In the genomic region with DNA sequence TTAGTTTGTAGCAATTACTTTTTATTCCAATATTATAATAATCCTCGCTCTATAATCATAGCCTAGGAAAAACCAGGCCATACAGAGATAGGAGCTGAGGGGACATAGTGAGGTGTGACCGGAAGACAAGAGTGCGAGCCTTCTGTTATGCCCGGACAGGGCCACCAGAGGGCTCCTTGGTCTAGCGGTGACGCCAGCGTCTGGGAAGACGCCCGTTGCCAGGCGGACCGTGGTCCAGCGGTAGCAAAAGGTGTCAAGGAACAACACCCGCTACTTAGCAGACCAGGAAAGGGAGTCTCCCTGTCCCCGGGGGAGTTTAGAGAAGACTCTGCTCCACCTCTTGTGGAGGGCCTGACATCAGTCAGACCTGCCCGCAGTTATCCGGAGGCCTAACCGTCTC, we compare ENCODE assay signal across 6 cellular contexts. TPM values are rescaled to one million over a fixed set of nuclear protein-coding genes. Genes with fewer than 3 reads are reported as not detected.
DNase-seq lines count a peak whose midpoint lies in the region; ATAC-seq, FAIRE-seq and TF ChIP-seq lines count a peak whose summit lies in the region.
"Not testable (repeated sequence)": the region's sequence is repeated elsewhere in the genome, so short reads cannot be mapped to it uniquely, and the experiment has no call there.

No MANE protein-coding gene starts in this region.

- not testable (repeated sequence) for ATAC-seq in IMR-90 (ENCODE audit: low read depth); HepG2

- not testable (repeated sequence) for H4K20me1 ChIP-seq in IMR-90 (ENCODE audit: insufficient read depth, low read length); HepG2 (ENCODE audit: insufficient read depth, low read length)

- POLR2A ChIA-PET in IMR-90 (lab: Charles Lee; ENCODE audit: unreplicated experiment); HepG2 (lab: Yijun Ruan, JAX): not testable (repeated sequence)

- not testable (repeated sequence) for TF ChIP-seq RAD21 in IMR-90 (IDR thresholded peaks at IDR 0.05; ENCODE audit: low read length)
- peak; percentile 40; the same call in 1 of the 2 replicates for TF ChIP-seq RAD21 in HepG2 (CRISPR knock-in tag; IDR thresholded peaks at IDR 0.05)

- CTCF ChIA-PET in IMR-90 (lab: Yijun Ruan, JAX); HepG2 (lab: Yijun Ruan, JAX; ENCODE audit: low intra/inter-chr PET ratio, low total read pairs): not testable (repeated sequence)

- not testable (repeated sequence) for H2BK120ac ChIP-seq in IMR-90 (ENCODE audit: low read depth, low read length)

- in situ Hi-C loops in IMR-90 (cut with MboI; ENCODE audit: low sequenced_read_pairs); HepG2 (cut with HindIII; ENCODE audit: extremely low pct_ligation_motif_present, low pct_unique_long_range_greater_than_20kb): not testable (repeated sequence)

- H3K9ac ChIP-seq in IMR-90 (ENCODE audit: low read depth, low read length); HepG2 (ENCODE audit: insufficient read depth, low read depth, low read length): not testable (repeated sequence)

- H3K14ac ChIP-seq in IMR-90 (replicated peaks; ENCODE audit: low read depth, low read length), result not testable (repeated sequence)

- H4K5ac ChIP-seq in IMR-90 (ENCODE audit: low read depth, low read length), result not testable (repeated sequence)

- H3K9me3 ChIP-seq in IMR-90 (ENCODE audit: control insufficient read depth, insufficient read depth, low read length); HepG2 (ENCODE audit: low read length); testis: not testable (repeated sequence)

- not testable (repeated sequence) for H3K9me1 ChIP-seq in IMR-90 (ENCODE audit: insufficient read depth, low read length)

- BruUV-seq in IMR-90 (replicated peaks; lab: Mats Ljungman, UMichigan); HepG2 (replicated peaks; lab: Mats Ljungman, UMichigan): not testable (repeated sequence)

- not testable (repeated sequence) for H4K8ac ChIP-seq in IMR-90 (ENCODE audit: low read depth in 2 of 2, low read length in 2 of 2)

- TF ChIP-seq CTCF in IMR-90 (conservative IDR thresholded peaks at IDR 0.05; ENCODE audit: low read depth, low read length), result peak; percentile 38
- TF ChIP-seq CTCF in WI38 (IDR thresholded peaks at IDR 0.05; ENCODE audit: low read depth, low read length), result peak; percentile 33; the same call in 1 of the 2 replicates
- peak in 55 of 56 donors; percentile 29 to 76 (median 63) for TF ChIP-seq CTCF in dorsolateral prefrontal cortex (IDR thresholded peaks at IDR 0.05 in 54 of 56, conservative IDR thresholded peaks at IDR 0.05 in 2 of 56; ENCODE audit: low read depth in 1 of 56, partially characterized antibody in 56 of 56)
- peak; percentile 55 for TF ChIP-seq CTCF in HepG2 (CRISPR knock-in tag; IDR thresholded peaks at IDR 0.05)
- peak in 2 of 3 experiments; percentile 34 to 53 for TF ChIP-seq CTCF in testis (IDR thresholded peaks at IDR 0.05)

- not testable (repeated sequence) for H2AK9ac ChIP-seq in IMR-90 (replicated peaks; ENCODE audit: low read depth, low read length, poor library complexity)

- not testable (repeated sequence) for H3K79me1 ChIP-seq in IMR-90 (ENCODE audit: low read depth in 1 of 2, low read length in 2 of 2)

- not testable (repeated sequence) for H2BK5ac ChIP-seq in IMR-90 (ENCODE audit: low read depth, low read length, poor library complexity, severe bottlenecking)

- H3K23ac ChIP-seq in IMR-90 (ENCODE audit: low read depth, low read length), result not testable (repeated sequence)

- H3K79me2 ChIP-seq in HepG2 (ENCODE audit: insufficient read depth, low read length), result not testable (repeated sequence)

- dilution Hi-C loops in IMR-90 (cut with HindIII; ENCODE audit: low sequenced_read_pairs, unreplicated experiment), result not testable (repeated sequence)

- H3K4me1 ChIP-seq in IMR-90 (ENCODE audit: control insufficient read depth, insufficient read depth, low read length) (peaks cover 11% of the 10 kb centered on the region), HepG2 (ENCODE audit: insufficient read depth, low read length) (peaks cover 29% of the 10 kb centered on the region), testis (peaks cover 22% of the 10 kb centered on the region)

- not testable (repeated sequence) for H2BK15ac ChIP-seq in IMR-90 (ENCODE audit: low read depth, low read length)

- H3K4ac ChIP-seq in IMR-90 (ENCODE audit: low read depth, low read length), result not testable (repeated sequence)

- H3K56ac ChIP-seq in IMR-90 (ENCODE audit: extremely low read depth, insufficient read depth, low read length), result not testable (repeated sequence)

- not testable (repeated sequence) for H3K27me3 ChIP-seq in IMR-90 (ENCODE audit: control insufficient read depth, insufficient read depth, low read length); dorsolateral prefrontal cortex; HepG2 (ENCODE audit: control insufficient read depth in 1 of 2, insufficient read depth in 2 of 2, low read length in 2 of 2); testis

- not testable (repeated sequence) for H2AFZ ChIP-seq in IMR-90 (replicated peaks; ENCODE audit: low read length, poor library complexity); HepG2 (ENCODE audit: low read length)

- not testable (repeated sequence) for H3K36me3 ChIP-seq in IMR-90 (ENCODE audit: control insufficient read depth, insufficient read depth, low read length); HepG2 (replicated peaks in 1 of 2; ENCODE audit: control insufficient read depth in 1 of 2, insufficient read depth in 2 of 2, low read length in 2 of 2); testis (ENCODE audit: low read depth, missing control alignments)

- intact Hi-C loops in IMR-90 (cut with micrococcal nuclease); HepG2 (cut with micrococcal nuclease; ENCODE audit: unreplicated experiment); testis (cut with DNase I; ENCODE audit: low total_unique reads): not testable (repeated sequence)
- intact Hi-C loops in dorsolateral prefrontal cortex (cut with DNase I), result loop anchor here in 1 of 2 donors (5.0 kb wide), 1 partner anchor 33 kb away; no protein-coding TSS in a partner anchor

- peak; percentile 21 for DNase-seq in COLO668 (lab: John Stamatoyannopoulos, UW; ENCODE audit: unreplicated experiment)
- DNase-seq in IMR-90; HepG2 (ENCODE audit: low spot score); testis: not testable (repeated sequence)
- DNase-seq in dorsolateral prefrontal cortex, result peak in 3 of 10 donors; percentile 56 to 78 (median 63)

- 60% methylated on average over 1 of the region's 17 CpGs; no CpG with 5 or more reads in 1 of the 2 experiments for WGBS in IMR-90 (ENCODE audit: extremely low coverage in 2 of 2, insufficient read length in 1 of 2), 2 experiments
- WGBS in HepG2 (ENCODE audit: low lambda C conversion rate), result 23% methylated on average over 8 of the region's 17 CpGs
- 56 to 64% methylated on average over 17 of the region's 17 CpGs for WGBS in testis, 2 donors

- H3K4me2 ChIP-seq in IMR-90 (ENCODE audit: low read depth, low read length); HepG2 (ENCODE audit: low read depth, low read length): not testable (repeated sequence)

- H3K18ac ChIP-seq in IMR-90 (ENCODE audit: low read depth, low read length), result not testable (repeated sequence)

- not testable (repeated sequence) for H2AK5ac ChIP-seq in IMR-90 (ENCODE audit: low read depth, low read length)

- not testable (repeated sequence) for TF ChIP-seq EP300 in HepG2 (IDR thresholded peaks at IDR 0.05; ENCODE audit: low read depth in 2 of 2, low read length in 2 of 2); HepG2 (CRISPR knock-in tag; IDR thresholded peaks at IDR 0.05; ENCODE audit: borderline replicate concordance)

- TF ChIP-seq POLR2A in IMR-90 (IDR thresholded peaks at IDR 0.05; ENCODE audit: low read depth, low read length); HepG2 (IDR thresholded peaks at IDR 0.05; ENCODE audit: insufficient read depth in 1 of 2, low read depth in 2 of 2, low read length in 2 of 2); testis (IDR thresholded peaks at IDR 0.05): not testable (repeated sequence)

- not testable (repeated sequence) for H3K4me3 ChIP-seq in IMR-90 (ENCODE audit: insufficient read depth, low read depth, low read length); WI38 (ENCODE audit: low read depth, low read length); dorsolateral prefrontal cortex; HepG2 (replicated peaks in 1 of 3; ENCODE audit: insufficient read depth in 1 of 3, low read depth in 2 of 3, low read length in 3 of 3); testis

- H4K91ac ChIP-seq in IMR-90 (ENCODE audit: insufficient read depth, low read depth, low read length), result not testable (repeated sequence)

- FAIRE-seq in HepG2 (lab: Jason Lieb, UNC), result not testable (repeated sequence)

- H3K27ac ChIP-seq in IMR-90 (ENCODE audit: insufficient read depth, low read length); HepG2 (ENCODE audit: extremely low read length, insufficient read depth, low read length); testis: not testable (repeated sequence)
- peak overlapping the region in 26 of 59 donors; percentile 19 to 86 (median 64) for H3K27ac ChIP-seq in dorsolateral prefrontal cortex

- H2BK20ac ChIP-seq in IMR-90 (ENCODE audit: low read depth, low read length), result not testable (repeated sequence)

RNA-seq across cellular contexts. Expression of a gene that starts 7.9 kb away (rescaled TPM):
- total RNA-seq in IMR-90 (2012; rRNA removed) (0.18 and 0.28 TPM in 2 replicates), dorsolateral prefrontal cortex (1 to 10 TPM in 30 of 120 experiments, under 1 TPM in 28, not detected in 62; 0.47 to 3.2 (median 1.0) TPM), HepG2 (2016; rRNA removed; fragmentation: Illumina TruSeq; extraction: Trizol) (0.34 and 0.51 TPM in 2 replicates), testis (1 to 10 TPM; 1.8 to 1.9 TPM)
- polyA plus RNA-seq in IMR-90 (2012; rRNA removed) (1.7 and 2.1 TPM in 2 replicates), HepG2 (2011; rRNA removed) (1.5 and 1.6 TPM in 2 replicates), testis (ENCODE audit: insufficient read depth, low read depth, low replicate concordance) (2.8 TPM)
- polyA plus RNA-seq in IMR-90 (2012; cell fraction: cytosol; rRNA removed), result 2.7 and 3.4 TPM in 2 replicates
- polyA plus RNA-seq in IMR-90 (2012; cell fraction: nucleus; rRNA removed; ENCODE audit: low replicate concordance), result 0.87 and 4.1 TPM in 2 replicates
- 0.35 and 0.40 TPM in 2 replicates for total RNA-seq in HepG2 (2016; cell fraction: cytosol; rRNA removed; fragmentation: Illumina TruSeq; extraction: Trizol; ENCODE audit: low read depth)
- 0.43 and 0.58 TPM in 2 replicates for total RNA-seq in HepG2 (2016; cell fraction: insoluble cytoplasmic fraction; rRNA removed; fragmentation: Illumina TruSeq; extraction: Trizol)
- total RNA-seq in HepG2 (2016; cell fraction: membrane; rRNA removed; fragmentation: Illumina TruSeq; extraction: Trizol), result 0.19 and 0.62 TPM in 2 replicates
- total RNA-seq in HepG2 (2016; cell fraction: nucleus; rRNA removed; fragmentation: Illumina TruSeq; extraction: Trizol), result 0.56 TPM in 1 of 2 replicates, not detected in the other
- 1.5 and 3.0 TPM in 2 replicates for polyA plus RNA-seq in HepG2 (2011; cell fraction: cytosol; rRNA removed)
- 2.6 and 3.8 TPM in 2 replicates for polyA plus RNA-seq in HepG2 (2011; cell fraction: nucleus; rRNA removed)
- 0.47 and 1.5 TPM in 2 replicates for polyA plus RNA-seq in HepG2 (2012)
- polyA plus RNA-seq in HepG2 (2016; cell fraction: cytosol; fragmentation: Illumina TruSeq; extraction: Trizol; ENCODE audit: low read depth), result 0.97 and 1.4 TPM in 2 replicates
- polyA plus RNA-seq in HepG2 (2016; cell fraction: insoluble cytoplasmic fraction; fragmentation: Illumina TruSeq; extraction: Trizol; ENCODE audit: low read depth), result 0.32 and 0.41 TPM in 2 replicates
- polyA plus RNA-seq in HepG2 (2016; cell fraction: membrane; fragmentation: Illumina TruSeq; extraction: Trizol; ENCODE audit: low read depth), result 0.56 and 0.76 TPM in 2 replicates
- polyA plus RNA-seq in HepG2 (2016; cell fraction: nucleus; fragmentation: Illumina TruSeq; extraction: Trizol; ENCODE audit: insufficient read depth, low read depth), result 0.97 and 1.2 TPM in 2 replicates
- polyA minus RNA-seq in HepG2 (2011; rRNA and poly(A)+ RNA removed; ENCODE audit: low replicate concordance), result 0.78 and 9.4 TPM in 2 replicates
- 0.89 and 3.1 TPM in 2 replicates for polyA minus RNA-seq in HepG2 (2011; cell fraction: cytosol; rRNA and poly(A)+ RNA removed)
- 0.64 TPM in 1 of 2 replicates, not detected in the other for polyA minus RNA-seq in HepG2 (2011; cell fraction: nucleus; rRNA and poly(A)+ RNA removed)

RNA-seq across cellular contexts. Expression of a gene that starts 12.1 kb away (rescaled TPM):
- total RNA-seq in IMR-90 (2012; rRNA removed), result 4.4 and 5.7 TPM in 2 replicates
- polyA plus RNA-seq in IMR-90 (2012; rRNA removed), result 24.6 and 30.2 TPM in 2 replicates
- polyA plus RNA-seq in IMR-90 (2012; cell fraction: cytosol; rRNA removed), result 19.0 and 28.4 TPM in 2 replicates
- 79.5 and 226 TPM in 2 replicates for polyA plus RNA-seq in IMR-90 (2012; cell fraction: nucleus; rRNA removed; ENCODE audit: low replicate concordance)
- total RNA-seq in dorsolateral prefrontal cortex, result 10 to 100 TPM; 30.9 to 76.1 (median 46.1) TPM
- total RNA-seq in HepG2 (2016; rRNA removed; fragmentation: Illumina TruSeq; extraction: Trizol), result 20.7 and 31.9 TPM in 2 replicates
- 28.4 and 30.8 TPM in 2 replicates for total RNA-seq in HepG2 (2016; cell fraction: cytosol; rRNA removed; fragmentation: Illumina TruSeq; extraction: Trizol; ENCODE audit: low read depth)
- 19.3 and 34.8 TPM in 2 replicates for total RNA-seq in HepG2 (2016; cell fraction: insoluble cytoplasmic fraction; rRNA removed; fragmentation: Illumina TruSeq; extraction: Trizol)
- 30.5 and 31.8 TPM in 2 replicates for total RNA-seq in HepG2 (2016; cell fraction: membrane; rRNA removed; fragmentation: Illumina TruSeq; extraction: Trizol)
- 36.2 and 38.0 TPM in 2 replicates for total RNA-seq in HepG2 (2016; cell fraction: nucleus; rRNA removed; fragmentation: Illumina TruSeq; extraction: Trizol)
- polyA plus RNA-seq in HepG2 (2011; rRNA removed), result 14.0 and 18.0 TPM in 2 replicates
- polyA plus RNA-seq in HepG2 (2011; cell fraction: cytosol; rRNA removed), result 10.4 and 21.3 TPM in 2 replicates
- 117 and 140 TPM in 2 replicates for polyA plus RNA-seq in HepG2 (2011; cell fraction: nucleus; rRNA removed)
- 8.5 and 8.9 TPM in 2 replicates for polyA plus RNA-seq in HepG2 (2012)
- 30.9 and 37.1 TPM in 2 replicates for polyA plus RNA-seq in HepG2 (2016; cell fraction: cytosol; fragmentation: Illumina TruSeq; extraction: Trizol; ENCODE audit: low read depth)
- 23.2 and 27.0 TPM in 2 replicates for polyA plus RNA-seq in HepG2 (2016; cell fraction: insoluble cytoplasmic fraction; fragmentation: Illumina TruSeq; extraction: Trizol; ENCODE audit: low read depth)
- 29.8 and 34.5 TPM in 2 replicates for polyA plus RNA-seq in HepG2 (2016; cell fraction: membrane; fragmentation: Illumina TruSeq; extraction: Trizol; ENCODE audit: low read depth)
- 77.5 and 82.4 TPM in 2 replicates for polyA plus RNA-seq in HepG2 (2016; cell fraction: nucleus; fragmentation: Illumina TruSeq; extraction: Trizol; ENCODE audit: insufficient read depth, low read depth)
- 2.3 and 31.7 TPM in 2 replicates for polyA minus RNA-seq in HepG2 (2011; rRNA and poly(A)+ RNA removed; ENCODE audit: low replicate concordance)
- 1.6 and 2.8 TPM in 2 replicates for polyA minus RNA-seq in HepG2 (2011; cell fraction: cytosol; rRNA and poly(A)+ RNA removed)
- polyA minus RNA-seq in HepG2 (2011; cell fraction: nucleus; rRNA and poly(A)+ RNA removed), result 6.6 and 7.3 TPM in 2 replicates
- 10 to 100 TPM; 47.8 to 56.6 TPM for total RNA-seq in testis
- 25.9 TPM for polyA plus RNA-seq in testis (ENCODE audit: insufficient read depth, low read depth, low replicate concordance)

RNA-seq across cellular contexts. Expression of a gene that starts 21.5 kb away (rescaled TPM):
- total RNA-seq in IMR-90 (2012; rRNA removed), result not detected in 2 replicates
- polyA plus RNA-seq in IMR-90 (2012; rRNA removed), result 0.13 and 0.15 TPM in 2 replicates
- polyA plus RNA-seq in IMR-90 (2012; cell fraction: cytosol; rRNA removed), result 0.04 TPM in 1 of 2 replicates, not detected in the other
- 2.4 and 4.0 TPM in 2 replicates for polyA plus RNA-seq in IMR-90 (2012; cell fraction: nucleus; rRNA removed; ENCODE audit: low replicate concordance)
- total RNA-seq in dorsolateral prefrontal cortex, result 10 to 100 TPM in 119 of 120 experiments, 1 to 10 TPM in 1; 9.8 to 81.8 (median 27.3) TPM
- not detected in 2 replicates for total RNA-seq in HepG2 (2016; rRNA removed; fragmentation: Illumina TruSeq; extraction: Trizol)
- not detected in 2 replicates for total RNA-seq in HepG2 (2016; cell fraction: cytosol; rRNA removed; fragmentation: Illumina TruSeq; extraction: Trizol; ENCODE audit: low read depth)
- total RNA-seq in HepG2 (2016; cell fraction: insoluble cytoplasmic fraction; rRNA removed; fragmentation: Illumina TruSeq; extraction: Trizol), result not detected in 2 replicates
- not detected in 2 replicates for total RNA-seq in HepG2 (2016; cell fraction: membrane; rRNA removed; fragmentation: Illumina TruSeq; extraction: Trizol)
- total RNA-seq in HepG2 (2016; cell fraction: nucleus; rRNA removed; fragmentation: Illumina TruSeq; extraction: Trizol), result not detected in 2 replicates
- polyA plus RNA-seq in HepG2 (2011; rRNA removed), result not detected in 2 replicates
- polyA plus RNA-seq in HepG2 (2011; cell fraction: cytosol; rRNA removed), result not detected in 2 replicates
- polyA plus RNA-seq in HepG2 (2011; cell fraction: nucleus; rRNA removed), result 0.40 and 0.43 TPM in 2 replicates
- not detected in 2 replicates for polyA plus RNA-seq in HepG2 (2012)
- not detected in 2 replicates for polyA plus RNA-seq in HepG2 (2016; cell fraction: cytosol; fragmentation: Illumina TruSeq; extraction: Trizol; ENCODE audit: low read depth)
- polyA plus RNA-seq in HepG2 (2016; cell fraction: insoluble cytoplasmic fraction; fragmentation: Illumina TruSeq; extraction: Trizol; ENCODE audit: low read depth), result not detected in 2 replicates
- polyA plus RNA-seq in HepG2 (2016; cell fraction: membrane; fragmentation: Illumina TruSeq; extraction: Trizol; ENCODE audit: low read depth), result not detected in 2 replicates
- polyA plus RNA-seq in HepG2 (2016; cell fraction: nucleus; fragmentation: Illumina TruSeq; extraction: Trizol; ENCODE audit: insufficient read depth, low read depth), result not detected in 2 replicates
- polyA minus RNA-seq in HepG2 (2011; rRNA and poly(A)+ RNA removed; ENCODE audit: low replicate concordance), result 3.1 TPM in 1 of 2 replicates, not detected in the other
- not detected in 2 replicates for polyA minus RNA-seq in HepG2 (2011; cell fraction: cytosol; rRNA and poly(A)+ RNA removed)
- 0.13 and 0.25 TPM in 2 replicates for polyA minus RNA-seq in HepG2 (2011; cell fraction: nucleus; rRNA and poly(A)+ RNA removed)
- total RNA-seq in testis, result 100 to 1,000 TPM in 1 of 2 donors, 10 to 100 TPM in 1; 59.3 to 131 TPM
- polyA plus RNA-seq in testis (ENCODE audit: insufficient read depth, low read depth, low replicate concordance), result 17.5 TPM

RNA-seq across cellular contexts. Expression of a gene that starts 23.8 kb away (rescaled TPM):
- total RNA-seq in IMR-90 (2012; rRNA removed), result 3.8 and 4.4 TPM in 2 replicates
- polyA plus RNA-seq in IMR-90 (2012; rRNA removed), result 46.0 and 52.3 TPM in 2 replicates
- 11.9 and 56.9 TPM in 2 replicates for polyA plus RNA-seq in IMR-90 (2012; cell fraction: cytosol; rRNA removed)
- 194 and 536 TPM in 2 replicates for polyA plus RNA-seq in IMR-90 (2012; cell fraction: nucleus; rRNA removed; ENCODE audit: low replicate concordance)
- 1,000 to 10,000 TPM in 22 of 120 experiments, 100 to 1,000 TPM in 98; 266 to 2,644 (median 606) TPM for total RNA-seq in dorsolateral prefrontal cortex
- 0.72 and 2.9 TPM in 2 replicates for total RNA-seq in HepG2 (2016; rRNA removed; fragmentation: Illumina TruSeq; extraction: Trizol)
- 0.35 and 1.1 TPM in 2 replicates for total RNA-seq in HepG2 (2016; cell fraction: cytosol; rRNA removed; fragmentation: Illumina TruSeq; extraction: Trizol; ENCODE audit: low read depth)
- total RNA-seq in HepG2 (2016; cell fraction: insoluble cytoplasmic fraction; rRNA removed; fragmentation: Illumina TruSeq; extraction: Trizol), result 1.1 and 2.6 TPM in 2 replicates
- total RNA-seq in HepG2 (2016; cell fraction: membrane; rRNA removed; fragmentation: Illumina TruSeq; extraction: Trizol), result 0.96 and 1.1 TPM in 2 replicates
- total RNA-seq in HepG2 (2016; cell fraction: nucleus; rRNA removed; fragmentation: Illumina TruSeq; extraction: Trizol), result 5.7 and 7.0 TPM in 2 replicates
- polyA plus RNA-seq in HepG2 (2011; rRNA removed), result 19.2 and 21.0 TPM in 2 replicates
- polyA plus RNA-seq in HepG2 (2011; cell fraction: cytosol; rRNA removed), result 8.6 and 13.3 TPM in 2 replicates
- polyA plus RNA-seq in HepG2 (2011; cell fraction: nucleus; rRNA removed), result 246 and 388 TPM in 2 replicates
- 22.2 and 22.7 TPM in 2 replicates for polyA plus RNA-seq in HepG2 (2012)
- polyA plus RNA-seq in HepG2 (2016; cell fraction: cytosol; fragmentation: Illumina TruSeq; extraction: Trizol; ENCODE audit: low read depth), result 0.33 and 0.37 TPM in 2 replicates
- 0.39 and 1.4 TPM in 2 replicates for polyA plus RNA-seq in HepG2 (2016; cell fraction: insoluble cytoplasmic fraction; fragmentation: Illumina TruSeq; extraction: Trizol; ENCODE audit: low read depth)
- polyA plus RNA-seq in HepG2 (2016; cell fraction: membrane; fragmentation: Illumina TruSeq; extraction: Trizol; ENCODE audit: low read depth), result 0.64 and 0.73 TPM in 2 replicates
- polyA plus RNA-seq in HepG2 (2016; cell fraction: nucleus; fragmentation: Illumina TruSeq; extraction: Trizol; ENCODE audit: insufficient read depth, low read depth), result 15.6 and 16.5 TPM in 2 replicates
- 35.7 and 56.6 TPM in 2 replicates for polyA minus RNA-seq in HepG2 (2011; rRNA and poly(A)+ RNA removed; ENCODE audit: low replicate concordance)
- polyA minus RNA-seq in HepG2 (2011; cell fraction: cytosol; rRNA and poly(A)+ RNA removed), result 7.6 and 10.1 TPM in 2 replicates
- 20.8 and 28.6 TPM in 2 replicates for polyA minus RNA-seq in HepG2 (2011; cell fraction: nucleus; rRNA and poly(A)+ RNA removed)
- 10 to 100 TPM; 56.0 to 65.5 TPM for total RNA-seq in testis
- polyA plus RNA-seq in testis (ENCODE audit: insufficient read depth, low read depth, low replicate concordance), result 33.6 TPM

RNA-seq across cellular contexts. Expression of a gene that starts 27.0 kb away (rescaled TPM):
- total RNA-seq in IMR-90 (2012; rRNA removed), result not detected in 2 replicates
- polyA plus RNA-seq in IMR-90 (2012; rRNA removed), result 0.87 and 1.2 TPM in 2 replicates
- polyA plus RNA-seq in IMR-90 (2012; cell fraction: cytosol; rRNA removed), result 3.1 and 4.8 TPM in 2 replicates
- 6.0 and 7.3 TPM in 2 replicates for polyA plus RNA-seq in IMR-90 (2012; cell fraction: nucleus; rRNA removed; ENCODE audit: low replicate concordance)
- 1,000 to 10,000 TPM; 1,122 to 4,894 (median 2,197) TPM for total RNA-seq in dorsolateral prefrontal cortex
- 0.33 TPM in 1 of 2 replicates, not detected in the other for total RNA-seq in HepG2 (2016; rRNA removed; fragmentation: Illumina TruSeq; extraction: Trizol)
- not detected in 2 replicates for total RNA-seq in HepG2 (2016; cell fraction: cytosol; rRNA removed; fragmentation: Illumina TruSeq; extraction: Trizol; ENCODE audit: low read depth)
- not detected in 2 replicates for total RNA-seq in HepG2 (2016; cell fraction: insoluble cytoplasmic fraction; rRNA removed; fragmentation: Illumina TruSeq; extraction: Trizol)
- not detected in 2 replicates for total RNA-seq in HepG2 (2016; cell fraction: membrane; rRNA removed; fragmentation: Illumina TruSeq; extraction: Trizol)
- total RNA-seq in HepG2 (2016; cell fraction: nucleus; rRNA removed; fragmentation: Illumina TruSeq; extraction: Trizol), result not detected in 2 replicates
- 0.31 and 0.50 TPM in 2 replicates for polyA plus RNA-seq in HepG2 (2011; rRNA removed)
- polyA plus RNA-seq in HepG2 (2011; cell fraction: cytosol; rRNA removed), result 0.12 and 0.13 TPM in 2 replicates
- polyA plus RNA-seq in HepG2 (2011; cell fraction: nucleus; rRNA removed), result 0.90 and 1.8 TPM in 2 replicates
- not detected in 2 replicates for polyA plus RNA-seq in HepG2 (2012)
- polyA plus RNA-seq in HepG2 (2016; cell fraction: cytosol; fragmentation: Illumina TruSeq; extraction: Trizol; ENCODE audit: low read depth), result not detected in 2 replicates
- not detected in 2 replicates for polyA plus RNA-seq in HepG2 (2016; cell fraction: insoluble cytoplasmic fraction; fragmentation: Illumina TruSeq; extraction: Trizol; ENCODE audit: low read depth)
- not detected in 2 replicates for polyA plus RNA-seq in HepG2 (2016; cell fraction: membrane; fragmentation: Illumina TruSeq; extraction: Trizol; ENCODE audit: low read depth)
- not detected in 2 replicates for polyA plus RNA-seq in HepG2 (2016; cell fraction: nucleus; fragmentation: Illumina TruSeq; extraction: Trizol; ENCODE audit: insufficient read depth, low read depth)
- polyA minus RNA-seq in HepG2 (2011; rRNA and poly(A)+ RNA removed; ENCODE audit: low replicate concordance), result 4.6 TPM in 1 of 2 replicates, not detected in the other
- polyA minus RNA-seq in HepG2 (2011; cell fraction: cytosol; rRNA and poly(A)+ RNA removed), result not detected in 2 replicates
- not detected in 2 replicates for polyA minus RNA-seq in HepG2 (2011; cell fraction: nucleus; rRNA and poly(A)+ RNA removed)
- 1,000 to 10,000 TPM; 5,554 to 5,948 TPM for total RNA-seq in testis
- 4,976 TPM for polyA plus RNA-seq in testis (ENCODE audit: insufficient read depth, low read depth, low replicate concordance)

Comparison
In these comparisons a context has a peak if more than half of its experiments do, and no peak if none do; other contexts are left out.
1. RNA of a gene that starts 21.5 kb away (total RNA-seq): 59.3 to 131 TPM in testis and 9.8 to 81.8 TPM in dorsolateral prefrontal cortex; not detected in IMR-90 and not detected in HepG2; every median in the first group is over 10 times any median in the second.
2. Peak in every context shown above with its lines, with median percentiles within 50 percentile points of each other: CTCF ChIP-seq.